ENCODE assay signal across 15 cellular contexts in genomic region chr11:120401506-120401905, GRCh38.
DNase-seq lines count a peak whose midpoint lies in the region; ATAC-seq and TF ChIP-seq lines count a peak whose summit lies in the region.
"Had no signal": no experiment of that assay in that cellular context is flagged by ENCODE, and none has a peak within 500 bp of the region (broad histone marks: within the 10 kb centered on the region; RNA-seq: fewer than 3 reads in every experiment).

No MANE protein-coding gene starts in this region.

- ATAC-seq in IMR-90 (ENCODE audit: low read depth) (no peak), GM19395 (IDR thresholded peaks at IDR 0.05; ENCODE audit: unreplicated experiment) (no peak)
- ATAC-seq: activated naive CD4-positive, alpha-beta T cell treated with anti-CD3 and anti-CD28 coated beads, Interleukin-2, amount 50 U/mL, for 72 hours; CD8-positive, alpha-beta T cell had no signal

- in situ Hi-C loops in IMR-90 (cut with MboI; ENCODE audit: low sequenced_read_pairs): no loop called here

- TF ChIP-seq EP300 in SK-N-SH (IDR thresholded peaks at IDR 0.05; ENCODE audit: borderline replicate concordance in 1 of 2, low read depth in 1 of 2, low read length in 1 of 2): no peak

- H4K20me1 ChIP-seq in IMR-90 (ENCODE audit: insufficient read depth, low read length) (peaks cover 70% of the 10 kb centered on the region), SK-N-SH (ENCODE audit: insufficient read depth) (peaks cover 81% of the 10 kb centered on the region)

- DNase-seq in IMR-90 (no peak), SK-N-SH (no peak), fibroblast of villous mesenchyme (ENCODE audit: low read depth) (no peak), skeletal muscle cell (ENCODE audit: low read depth) (no peak), GM10266 (ENCODE audit: extremely low spot score) (no peak), UCSD-AML1 (lab: John Stamatoyannopoulos, UW; ENCODE audit: unreplicated experiment) (no peak)
- DNase-seq: activated CD8-positive, alpha-beta memory T cell treated with anti-CD3 and anti-CD28 coated beads, Interleukin-2, amount 50 U/mL, for 48 hours; CD8-positive, alpha-beta T cell; islet precursor cell; naive B cell; NCI-H1436 treated with DMSO at 0.1 percent for 48 hours; spleen; substantia nigra had no signal

- no peak overlapping the region for H3K56ac ChIP-seq in IMR-90 (ENCODE audit: extremely low read depth, insufficient read depth, low read length)

- intact Hi-C loops in IMR-90 (cut with micrococcal nuclease): loop anchor here (2.0 kb wide), 1 partner anchor 65 kb away; the partner anchor contains the start of gene ARHGEF12

- no TSS peak for BruUV-seq in IMR-90 (replicated peaks; lab: Mats Ljungman, UMichigan)

- CTCF ChIA-PET in IMR-90 (lab: Yijun Ruan, JAX) (interaction anchor here (0.6 kb wide), 1 partner anchor 15 kb away, joined by 6 read pairs; no protein-coding TSS in a partner anchor), SK-N-SH (lab: Yijun Ruan, JAX) (interaction anchor here (1.0 kb wide), 1 partner anchor 17 kb away, joined by 3 read pairs; no protein-coding TSS in a partner anchor)

- H3K4me3 ChIP-seq in IMR-90 (ENCODE audit: insufficient read depth, low read depth, low read length) (no peak overlapping the region), SK-N-SH (ENCODE audit: low read depth in 2 of 2, low read length in 1 of 2) (peak overlapping the region in 1 of 2 experiments; percentile 27; a peak in 1 of 4 replicates), fibroblast of villous mesenchyme (ENCODE audit: low read depth, low read length) (peak overlapping the region; percentile 52), skeletal muscle cell (ENCODE audit: low read depth, low read length) (peak overlapping the region; percentile 28)
- H3K4me3 ChIP-seq: spleen had no signal

- peaks cover 3% of the 10 kb centered on the region; the same call in 1 of the 2 replicates for H3K9me1 ChIP-seq in IMR-90 (ENCODE audit: insufficient read depth, low read length)

- H4K5ac ChIP-seq in IMR-90 (ENCODE audit: low read depth, low read length): no peak overlapping the region

- H2AK5ac ChIP-seq in IMR-90 (ENCODE audit: low read depth, low read length): no peak overlapping the region

- H3K79me2 ChIP-seq in SK-N-SH (ENCODE audit: insufficient read depth): peaks cover 94% of the 10 kb centered on the region

- H3K79me1 ChIP-seq in IMR-90 (ENCODE audit: low read depth in 1 of 2, low read length in 2 of 2): peaks cover 9 to 53% of the 10 kb centered on the region in 2 experiments

- H2AFZ ChIP-seq in IMR-90 (replicated peaks; ENCODE audit: low read length, poor library complexity): no peak overlapping the region
- no peak overlapping the region for H2AFZ ChIP-seq in SK-N-SH (ENCODE audit: low read depth)

- H3K9me2 ChIP-seq in SK-N-SH: no peaks in the 10 kb centered on the region

- no peaks in the 10 kb centered on the region for H3K36me3 ChIP-seq in IMR-90 (ENCODE audit: control insufficient read depth, insufficient read depth, low read length)
- no peaks in the 10 kb centered on the region for H3K36me3 ChIP-seq in SK-N-SH (replicated peaks in 1 of 2; ENCODE audit: control insufficient read depth in 1 of 2, insufficient read depth in 2 of 2, low read length in 1 of 2)
- H3K36me3 ChIP-seq: spleen had no signal

- H3F3A ChIP-seq in SK-N-SH (replicated peaks; ENCODE audit: insufficient read depth): peaks cover 23% of the 10 kb centered on the region

- H2BK120ac ChIP-seq in IMR-90 (ENCODE audit: low read depth, low read length): no peak overlapping the region

- H3K9ac ChIP-seq in IMR-90 (ENCODE audit: low read depth, low read length) (no peak overlapping the region; the same call in 1 of the 2 replicates), SK-N-SH (peak overlapping the region; percentile 28; the same call in 1 of the 2 replicates)

- no peak overlapping the region for H2BK20ac ChIP-seq in IMR-90 (ENCODE audit: low read depth, low read length)

- dilution Hi-C loops in IMR-90 (cut with HindIII; ENCODE audit: low sequenced_read_pairs, unreplicated experiment): no loop called here

- H3K27me3 ChIP-seq in IMR-90 (ENCODE audit: control insufficient read depth, insufficient read depth, low read length) (no peaks in the 10 kb centered on the region), SK-N-SH (ENCODE audit: insufficient read depth) (no peaks in the 10 kb centered on the region)
- H3K27me3 ChIP-seq: spleen had no signal

- TF ChIP-seq POLR2A in IMR-90 (IDR thresholded peaks at IDR 0.05; ENCODE audit: low read depth, low read length): no peak

- H4K91ac ChIP-seq in IMR-90 (ENCODE audit: insufficient read depth, low read depth, low read length): no peak overlapping the region

- H4K8ac ChIP-seq in IMR-90 (ENCODE audit: low read depth in 2 of 2, low read length in 2 of 2): no peak overlapping the region

- POLR2A ChIA-PET in IMR-90 (lab: Charles Lee; ENCODE audit: unreplicated experiment): no interaction called here
- POLR2A ChIA-PET in SK-N-SH (lab: Yijun Ruan, JAX): no interaction called here

- TF ChIP-seq RAD21 in IMR-90 (IDR thresholded peaks at IDR 0.05; ENCODE audit: low read length) (no peak), SK-N-SH (IDR thresholded peaks at IDR 0.05; ENCODE audit: low read length) (no peak)

- H2BK5ac ChIP-seq in IMR-90 (ENCODE audit: low read depth, low read length, poor library complexity, severe bottlenecking): no peak overlapping the region

- no peak overlapping the region for H2AK9ac ChIP-seq in IMR-90 (replicated peaks; ENCODE audit: low read depth, low read length, poor library complexity)

- no peak for TF ChIP-seq CTCF in IMR-90 (conservative IDR thresholded peaks at IDR 0.05; ENCODE audit: low read depth, low read length)
- no peak for TF ChIP-seq CTCF in SK-N-SH (IDR thresholded peaks at IDR 0.05)
- no peak for TF ChIP-seq CTCF in fibroblast of villous mesenchyme (IDR thresholded peaks at IDR 0.05; ENCODE audit: insufficient read depth, low read depth, low read length)
- no peak for TF ChIP-seq CTCF in GM10266 (IDR thresholded peaks at IDR 0.05; ENCODE audit: control insufficient read depth, insufficient read depth, low read depth, missing control alignments)

- H3K4ac ChIP-seq in IMR-90 (ENCODE audit: low read depth, low read length): no peak overlapping the region

- H3K27ac ChIP-seq in IMR-90 (ENCODE audit: insufficient read depth, low read length): no peak overlapping the region
- H3K27ac ChIP-seq in SK-N-SH (ENCODE audit: low read depth in 2 of 2, low read length in 1 of 2): peak overlapping the region; percentile 50 to 74; a peak in 3 of 4 replicates

- H3K4me1 ChIP-seq in IMR-90 (ENCODE audit: control insufficient read depth, insufficient read depth, low read length) (peaks cover 3% of the 10 kb centered on the region; the same call in 1 of the 2 replicates), SK-N-SH (ENCODE audit: control insufficient read depth in 1 of 2, insufficient read depth in 2 of 2, low read depth in 1 of 2, low read length in 1 of 2) (peaks cover 2 to 28% of the 10 kb centered on the region in 2 experiments; a peak in 2 of 4 replicates)

- no peak overlapping the region for H3K18ac ChIP-seq in IMR-90 (ENCODE audit: low read depth, low read length)

- no peak overlapping the region for H2BK15ac ChIP-seq in IMR-90 (ENCODE audit: low read depth, low read length)

- no peak overlapping the region for H3K23ac ChIP-seq in IMR-90 (ENCODE audit: low read depth, low read length)

- H3K9me3 ChIP-seq in IMR-90 (ENCODE audit: control insufficient read depth, insufficient read depth, low read length) (no peaks in the 10 kb centered on the region), SK-N-SH (no peaks in the 10 kb centered on the region)
- H3K9me3 ChIP-seq: spleen had no signal

- no CpG with 5 or more reads among the region's 1 CpG for WGBS in IMR-90 (ENCODE audit: extremely low coverage in 2 of 2, insufficient read length in 1 of 2), 2 experiments
- WGBS in SK-N-SH (ENCODE audit: low lambda C conversion rate): 29% methylated on average over 1 of the region's 1 CpG

- H3K14ac ChIP-seq in IMR-90 (replicated peaks; ENCODE audit: low read depth, low read length): no peak overlapping the region

- H3K4me2 ChIP-seq in IMR-90 (ENCODE audit: low read depth, low read length) (0 out of 2 replicates have a peak overlapping the region, but pooled peaks have one; percentile 83), SK-N-SH (peak overlapping the region; percentile 65)

TF ChIP-seq in IMR-90, 13 proteins besides CTCF, POLR2A, EP300 and RAD21:
- TF ChIP-seq RFX5 (IDR thresholded peaks at IDR 0.05; ENCODE audit: low read depth, low read length): no peak

TF ChIP-seq in SK-N-SH, 30 proteins besides CTCF, POLR2A, EP300 and RAD21:
- TF ChIP-seq FOXJ3 (CRISPR knock-in tag; IDR thresholded peaks at IDR 0.05): no peak
- 0 out of 2 replicates have a peak, but pooled peaks have one; percentile 6 for TF ChIP-seq FOXM1 (IDR thresholded peaks at IDR 0.05; ENCODE audit: low read depth)
- TF ChIP-seq ZBTB33 (IDR thresholded peaks at IDR 0.05; ENCODE audit: borderline replicate concordance, low read depth): no peak
